10 cellular contexts compared by ENCODE assay signal in genomic region chr5:174751154-174751990, GRCh38. TPM values are rescaled to one million over a fixed set of nuclear protein-coding genes. Genes with fewer than 3 reads are reported as not detected.
DNase-seq lines count a peak whose midpoint lies in the region; ATAC-seq and TF ChIP-seq lines count a peak whose summit lies in the region.
"Had no signal": no experiment of that assay in that cellular context is flagged by ENCODE, and none has a peak within 500 bp of the region (broad histone marks: within the 10 kb centered on the region; RNA-seq: fewer than 3 reads in every experiment).

No MANE protein-coding gene starts in this region.

- H3K4me1 ChIP-seq in neural progenitor cell: no peaks in the 10 kb centered on the region

- H3K79me2 ChIP-seq in neural progenitor cell (ENCODE audit: low read depth): no peaks in the 10 kb centered on the region

- H3K27me3 Mint-ChIP-seq in neural progenitor cell (ENCODE audit: insufficient read depth, low read depth): peaks cover 23% of the 10 kb centered on the region
- H3K27me3 Mint-ChIP-seq in activated T-cell treated with anti-CD3 and anti-CD28 coated beads, Interleukin-2, amount 50 U/mL, for 72 hours (ENCODE audit: low read depth): peaks cover 40% of the 10 kb centered on the region
- H3K27me3 Mint-ChIP-seq in naive thymus-derived CD8-positive, alpha-beta T cell: peaks cover 31 to 63% (median 48%) of the 10 kb centered on the region in 5 donors

- no peaks in the 10 kb centered on the region for H4K20me1 ChIP-seq in neural progenitor cell (ENCODE audit: low read depth)

- H2AFZ ChIP-seq in neural progenitor cell (replicated peaks): peak overlapping the region; percentile 87

- POLR2A ChIA-PET in BJ (lab: Charles Lee): interaction anchor here (0.5 to 0.6 kb wide), 2 partner anchors 87 to 415 kb away, joined by 3 to 10 read pairs; no protein-coding TSS in a partner anchor
- POLR2A ChIA-PET in naive thymus-derived CD8-positive, alpha-beta T cell (lab: Charles Lee): no interaction called here

- no peaks in the 10 kb centered on the region for H3K36me3 ChIP-seq in BJ (ENCODE audit: control insufficient read depth, insufficient read depth, low read length)
- H3K36me3 ChIP-seq in neural progenitor cell: no peaks in the 10 kb centered on the region

- H3K36me3 Mint-ChIP-seq in neural progenitor cell: peaks cover 2% of the 10 kb centered on the region
- peaks cover 0 to 1% of the 10 kb centered on the region in 2 donors for H3K36me3 Mint-ChIP-seq in activated T-cell treated with anti-CD3 and anti-CD28 coated beads, Interleukin-2, amount 50 U/mL, for 72 hours (ENCODE audit: insufficient read depth in 2 of 2)
- peaks cover 0 to 5% (median 0%) of the 10 kb centered on the region in 3 donors for H3K36me3 Mint-ChIP-seq in naive thymus-derived CD8-positive, alpha-beta T cell

- H3K4me3 ChIP-seq in BJ (ENCODE audit: low read depth, low read length) (peak overlapping the region; percentile 38), neural progenitor cell (peak overlapping the region; percentile 68)

- peak overlapping the region; percentile 85 for H3K4me3 Mint-ChIP-seq in neural progenitor cell
- H3K4me3 Mint-ChIP-seq in activated T-cell treated with anti-CD3 and anti-CD28 coated beads, Interleukin-2, amount 50 U/mL, for 72 hours: peak overlapping the region in 1 of 2 donors; percentile 29
- no peak overlapping the region for H3K4me3 Mint-ChIP-seq in naive thymus-derived CD8-positive, alpha-beta T cell

- no peak overlapping the region for H3K27ac ChIP-seq in neural progenitor cell

- no peak overlapping the region for H3K9ac ChIP-seq in neural progenitor cell

- H3K4me1 Mint-ChIP-seq in neural progenitor cell: peaks cover 11% of the 10 kb centered on the region
- no peaks in the 10 kb centered on the region for H3K4me1 Mint-ChIP-seq in activated T-cell treated with anti-CD3 and anti-CD28 coated beads, Interleukin-2, amount 50 U/mL, for 72 hours (ENCODE audit: low read depth)
- H3K4me1 Mint-ChIP-seq in naive thymus-derived CD8-positive, alpha-beta T cell: peaks cover 0 to 5% (median 0%) of the 10 kb centered on the region in 4 donors

- H3K9me3 ChIP-seq in neural progenitor cell (ENCODE audit: low read depth): no peaks in the 10 kb centered on the region

- H3K4me2 ChIP-seq in neural progenitor cell: peak overlapping the region; percentile 98

- CTCF ChIA-PET in BJ (lab: Yijun Ruan, JAX): interaction anchor here (0.7 kb wide), 1 partner anchor 92 kb away, joined by 3 read pairs; no protein-coding TSS in a partner anchor

- H3K9me3 Mint-ChIP-seq in neural progenitor cell: no peaks in the 10 kb centered on the region
- H3K9me3 Mint-ChIP-seq in activated T-cell treated with anti-CD3 and anti-CD28 coated beads, Interleukin-2, amount 50 U/mL, for 72 hours: no peaks in the 10 kb centered on the region
- peaks cover 0 to 2% (median 0%) of the 10 kb centered on the region in 9 donors for H3K9me3 Mint-ChIP-seq in naive thymus-derived CD8-positive, alpha-beta T cell

- no peak for ATAC-seq in activated T-cell treated with anti-CD3 and anti-CD28 coated beads, Interleukin-2, amount 50 U/mL, for 72 hours (replicated peaks in 1 of 2)
- no peak for ATAC-seq in naive thymus-derived CD8-positive, alpha-beta T cell

- no peak overlapping the region for H3K27ac Mint-ChIP-seq in neural progenitor cell
- H3K27ac Mint-ChIP-seq in activated T-cell treated with anti-CD3 and anti-CD28 coated beads, Interleukin-2, amount 50 U/mL, for 72 hours: no peak overlapping the region
- H3K27ac Mint-ChIP-seq in naive thymus-derived CD8-positive, alpha-beta T cell: no peak overlapping the region

- H3K27me3 ChIP-seq in BJ (ENCODE audit: control insufficient read depth, insufficient read depth, low read length) (no peaks in the 10 kb centered on the region; the same call in 1 of the 2 replicates), neural progenitor cell (peaks cover 82% of the 10 kb centered on the region)

- peaks cover 25% of the 10 kb centered on the region for H3F3A ChIP-seq in neural progenitor cell (ENCODE audit: low read depth)

- DNase-seq in BJ (ENCODE audit: low read depth) (no peak), NCI-H2227 (lab: John Stamatoyannopoulos, UW; ENCODE audit: unreplicated experiment) (peak; percentile 43), epidermal melanocyte (ENCODE audit: insufficient read length, low spot score) (peak; percentile 11), neural progenitor cell (ENCODE audit: low spot score) (peak; percentile 83), OCI-M1 (lab: John Stamatoyannopoulos, UW) (no peak), cerebellum (ENCODE audit: low spot score) (no peak)
- no peak for DNase-seq in activated T-cell treated with anti-CD3 and anti-CD28 coated beads, Interleukin-2, amount 50 U/mL, for 72 hours
- DNase-seq in naive thymus-derived CD8-positive, alpha-beta T cell: no peak
- DNase-seq: activated gamma-delta T cell, left cardiac atrium had no signal

- TF ChIP-seq CTCF in BJ (IDR thresholded peaks at IDR 0.05; ENCODE audit: insufficient read depth, low read depth, low read length) (no peak), neural progenitor cell (IDR thresholded peaks at IDR 0.05) (no peak)

RNA-seq across cellular contexts. Expression of gene MSX2, which starts 27.0 kb away (rescaled TPM):
- polyA plus RNA-seq in BJ (2011; rRNA removed): 1.4 and 2.1 TPM in 2 replicates
- 1.7 and 1.8 TPM in 2 replicates for polyA minus RNA-seq in BJ (2011; rRNA and poly(A)+ RNA removed)
- total RNA-seq in neural progenitor cell (ENCODE audit: low replicate concordance) (0.30 and 0.93 TPM in 2 replicates), cerebellum (6.6 TPM)
- under 1 TPM; 0.28 to 0.38 TPM for total RNA-seq in activated T-cell treated with anti-CD3 and anti-CD28 coated beads, Interleukin-2, amount 50 U/mL, for 72 hours
- total RNA-seq in naive thymus-derived CD8-positive, alpha-beta T cell: not detected
- polyA plus RNA-seq in naive thymus-derived CD8-positive, alpha-beta T cell: not detected

Comparison
In these comparisons a context has a peak if more than half of its experiments do, and no peak if none do; other contexts are left out.
1. DNase-seq: peak in NCI-H2227 (single experiment), epidermal melanocyte (single experiment) and neural progenitor cell (single experiment); none in BJ (single experiment), OCI-M1 (single experiment), activated T-cell treated with anti-CD3 and anti-CD28 coated beads, Interleukin-2, amount 50 U/mL, for 72 hours (0 of 2), cerebellum (single experiment) and naive thymus-derived CD8-positive, alpha-beta T cell (0 of 10).